ENCODE assay signal across 14 cellular contexts in the genomic region with DNA sequence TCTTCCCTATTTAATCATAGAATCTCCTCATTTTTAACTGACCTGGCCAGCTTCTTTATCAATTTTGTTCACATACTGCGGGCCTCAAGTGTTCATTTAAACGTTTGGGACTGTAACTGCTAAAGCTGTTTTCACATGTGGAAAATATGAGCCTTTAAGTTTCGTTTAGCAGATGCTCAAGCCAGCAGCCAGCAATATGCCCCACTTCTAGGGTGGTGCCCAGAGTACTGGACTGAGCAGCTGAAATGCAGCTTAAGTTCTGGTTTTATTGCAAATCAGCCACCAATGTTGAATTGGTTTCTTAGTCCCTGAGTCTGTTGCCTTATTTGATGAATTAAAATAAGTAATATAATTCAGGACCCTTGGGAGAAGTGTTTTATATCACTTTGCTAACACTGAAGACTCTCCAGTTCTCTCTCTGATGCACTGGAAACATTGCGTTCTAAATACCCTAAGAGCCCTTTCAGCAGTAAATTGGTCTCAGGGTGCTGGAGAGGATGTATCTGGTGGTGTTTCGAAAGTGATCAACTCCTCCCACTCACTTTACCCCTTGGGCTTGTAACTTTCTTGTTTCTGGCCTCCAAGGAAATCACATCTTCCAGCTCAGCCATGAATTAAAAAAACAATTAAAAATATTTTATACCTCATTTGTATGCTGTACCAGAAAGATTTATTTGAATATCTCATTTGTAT.
DNase-seq lines count a peak whose midpoint lies in the region; ATAC-seq, FAIRE-seq and TF ChIP-seq lines count a peak whose summit lies in the region.
"Had no signal": no experiment of that assay in that cellular context is flagged by ENCODE, and none has a peak within 500 bp of the region (broad histone marks: within the 10 kb centered on the region; RNA-seq: fewer than 3 reads in every experiment).

No MANE protein-coding gene starts in this region.

- DNase-seq in GM12892 (ENCODE audit: insufficient read length) (peak; percentile 12), GM19240 (ENCODE audit: insufficient read length, low spot score) (peak; percentile 14), middle frontal gyrus (ENCODE audit: extremely low spot score, low spot score) (no peak), NCI-H1694 (lab: John Stamatoyannopoulos, UW) (no peak), ACHN (no peak), ecto neural progenitor cell (ENCODE audit: low spot score) (no peak)
- DNase-seq: activated CD4-positive, alpha-beta T cell treated with anti-CD3 and anti-CD28 coated beads, Interleukin-2, amount 10 ng/mL, durations not matched to agents 7 days and 5 days; DMS79; glutamatergic neuron; left ventricle myocardium superior; T-helper 17 cell had no signal

- in situ Hi-C loops in ACHN (cut with HindIII; ENCODE audit: low pct_ligation_motif_present, low pct_unique_long_range_greater_than_20kb, low sequenced_read_pairs), result no loop called here

- no peak for FAIRE-seq in GM12892 (lab: Jason Lieb, UNC)
- FAIRE-seq: endometrium had no signal

- TF ChIP-seq POLR2A in GM12892 (IDR thresholded peaks at IDR 0.05; ENCODE audit: low read depth, low read length), result no peak

- ATAC-seq in HG02623 (IDR thresholded peaks at IDR 0.05; ENCODE audit: unreplicated experiment) (peak; percentile 72), HG03457 (IDR thresholded peaks at IDR 0.05; ENCODE audit: unreplicated experiment) (peak; percentile 68)
- ATAC-seq: left ventricle myocardium superior, T-helper 17 cell had no signal

Comparison
In these comparisons a context has a peak if more than half of its experiments do, and no peak if none do; other contexts are left out.
1. DNase-seq: peak in GM12892 (single experiment) and GM19240 (single experiment); none in middle frontal gyrus (single experiment), NCI-H1694 (single experiment), ACHN (single experiment) and ecto neural progenitor cell (single experiment).